ENCODE assay signal across 34 cellular contexts in the genomic region with DNA sequence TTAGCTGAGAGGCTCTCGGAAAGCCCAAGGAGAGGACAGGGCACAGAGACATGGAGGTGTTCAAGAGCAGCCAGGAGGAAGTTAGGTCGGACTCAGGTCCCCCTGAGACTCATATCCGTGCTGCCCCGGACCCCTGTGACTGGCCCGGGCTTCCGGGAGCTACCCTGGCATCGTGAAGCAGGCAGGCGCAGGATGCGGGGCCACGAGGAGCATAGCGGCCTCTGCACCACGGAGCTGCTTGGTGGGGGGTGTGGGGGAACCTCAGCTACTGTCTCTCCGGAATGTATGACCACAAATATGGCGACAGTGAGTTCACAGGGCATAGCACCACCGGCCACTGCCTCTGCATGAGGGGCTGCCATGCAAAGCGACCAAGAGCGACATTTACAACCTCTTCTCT.
"Had no signal": no experiment of that assay in that cellular context is flagged by ENCODE, and none has a peak within 500 bp of the region (broad histone marks: within the 10 kb centered on the region; RNA-seq: fewer than 3 reads in every experiment).

No MANE protein-coding gene starts in this region.

- H3K36me3 ChIP-seq: adrenal gland, brain microvascular endothelial cell, breast epithelium had no signal

- ATAC-seq: activated CD8-positive, alpha-beta T cell treated with anti-CD3 and anti-CD28 coated beads for 36 hours; activated naive CD4-positive, alpha-beta T cell treated with anti-CD3 and anti-CD28 coated beads, Interleukin-2, amount 50 U/mL, for 72 hours; activated T-cell treated with anti-CD3 and anti-CD28 coated beads, Interleukin-2, amount 50 U/mL, for 4 hours; activated T-cell treated with anti-CD3 and anti-CD28 coated beads, Interleukin-2, amount 50 U/mL, for 72 hours; activated T-helper 17 cell treated with anti-CD3 and anti-CD28 coated beads, Interleukin-2, amount 50 U/mL, for 72 hours; body of pancreas; T-cell had no signal

- H3K4me1 ChIP-seq: adrenal gland, breast epithelium had no signal

- H3K4me3 ChIP-seq: adrenal gland, body of pancreas, breast epithelium had no signal

- H3K9me3 ChIP-seq: adrenal gland, body of pancreas, breast epithelium had no signal

- H3K4me1 Mint-ChIP-seq: activated T-helper 17 cell treated with anti-CD3 and anti-CD28 coated beads, Interleukin-2, amount 50 U/mL, for 72 hours had no signal

- H3K27ac Mint-ChIP-seq: activated B cell treated with CpG ODN at 0.5 μM for 24 hours; activated CD4-positive, alpha-beta memory T cell treated with anti-CD3 and anti-CD28 coated beads for 36 hours; activated CD4-positive, alpha-beta T cell treated with anti-CD3 and anti-CD28 coated beads, Interleukin-2, amount 10 ng/mL, durations not matched to agents 24 days and 14 days; activated CD8-positive, alpha-beta T cell treated with anti-CD3 and anti-CD28 coated beads for 36 hours; activated naive CD4-positive, alpha-beta T cell treated with anti-CD3 and anti-CD28 coated beads for 36 hours; activated naive CD4-positive, alpha-beta T cell treated with anti-CD3 and anti-CD28 coated beads, Interleukin-2, amount 50 U/mL, for 72 hours; activated naive CD8-positive, alpha-beta T cell treated with anti-CD3 and anti-CD28 coated beads for 36 hours; activated T-cell treated with anti-CD3 and anti-CD28 coated beads, Interleukin-2, amount 50 U/mL, for 72 hours; activated T-helper 1 cell treated with anti-CD3 and anti-CD28 coated beads, Interleukin-12 subunit alpha, Interleukin-12 subunit beta, Interleukin-2, Interleukin-4 antibody, amounts not matched to agents 30 ng/mL and 10 ng/mL and 1 ng/mL, durations not matched to agents 14 hours and 24 hours and 36 hours; activated T-helper 17 cell treated with anti-CD3 and anti-CD28 coated beads, Interleukin-2, amount 50 U/mL, for 72 hours; T-cell; T-helper 2 cell treated with Interferon-gamma antibody and Interleukin-4, amounts not matched to agents 5 μg/mL and 100 μg/mL, for 36 hours had no signal

- H3K27ac ChIP-seq: adrenal gland, brain microvascular endothelial cell, breast epithelium, VCaP had no signal

- H3K27me3 ChIP-seq: adrenal gland, body of pancreas, brain microvascular endothelial cell, breast epithelium had no signal

- H3K9me3 Mint-ChIP-seq: activated B cell treated with CpG ODN at 0.5 μM for 24 hours; activated CD4-positive, alpha-beta memory T cell treated with anti-CD3 and anti-CD28 coated beads for 36 hours; activated CD4-positive, alpha-beta T cell treated with anti-CD3 and anti-CD28 coated beads, Interleukin-2, amount 10 ng/mL, durations not matched to agents 24 days and 14 days; activated CD8-positive, alpha-beta T cell treated with anti-CD3 and anti-CD28 coated beads for 36 hours; activated naive CD4-positive, alpha-beta T cell treated with anti-CD3 and anti-CD28 coated beads for 36 hours; activated naive CD4-positive, alpha-beta T cell treated with anti-CD3 and anti-CD28 coated beads, Interleukin-2, amount 50 U/mL, for 72 hours; activated naive CD8-positive, alpha-beta T cell treated with anti-CD3 and anti-CD28 coated beads for 36 hours; activated T-cell treated with anti-CD3 and anti-CD28 coated beads, Interleukin-2, amount 50 U/mL, for 4 hours; activated T-helper 1 cell treated with anti-CD3 and anti-CD28 coated beads, Interleukin-12 subunit alpha, Interleukin-12 subunit beta, Interleukin-2, Interleukin-4 antibody, amounts not matched to agents 30 ng/mL and 10 ng/mL and 1 ng/mL, durations not matched to agents 14 hours and 24 hours and 36 hours; activated T-helper 17 cell treated with anti-CD3 and anti-CD28 coated beads, Interleukin-2, amount 50 U/mL, for 72 hours; T-cell; T-helper 2 cell treated with Interferon-gamma antibody and Interleukin-4, amounts not matched to agents 5 μg/mL and 100 μg/mL, for 36 hours had no signal

- DNase-seq: activated B cell treated with CpG ODN at 0.5 μM for 24 hours; activated CD4-positive, alpha-beta memory T cell treated with anti-CD3 and anti-CD28 coated beads for 36 hours; activated CD4-positive, alpha-beta T cell treated with anti-CD3 and anti-CD28 coated beads for 4 hours; activated CD4-positive, alpha-beta T cell treated with anti-CD3 and anti-CD28 coated beads, Interleukin-2, amount 10 ng/mL, durations not matched to agents 24 days and 14 days; activated CD4-positive, alpha-beta T cell treated with anti-CD3 and anti-CD28 coated beads, Interleukin-2, amount 50 U/mL, for 1 hour; activated CD4-positive, alpha-beta T cell treated with anti-CD3 and anti-CD28 coated beads, Interleukin-2, amount 50 U/mL, for 4 hours; activated CD4-positive, CD25-positive, alpha-beta regulatory T cell treated with anti-CD3 and anti-CD28 coated beads, Interleukin-2, amount 50 U/mL, for 72 hours; activated CD8-positive, alpha-beta memory T cell treated with anti-CD3 and anti-CD28 coated beads, Interleukin-2, amount 50 U/mL, for 4 hours; activated CD8-positive, alpha-beta T cell treated with anti-CD3 and anti-CD28 coated beads for 36 hours; activated effector memory CD4-positive, alpha-beta T cell treated with anti-CD3 and anti-CD28 coated beads, Interleukin-2, amount 50 U/mL, for 16 hours; activated gamma-delta T cell treated with Interleukin-2 at 50 U/mL for 16 hours; activated naive CD4-positive, alpha-beta T cell; activated naive CD4-positive, alpha-beta T cell treated with anti-CD3 and anti-CD28 coated beads for 36 hours; activated naive CD4-positive, alpha-beta T cell treated with anti-CD3 and anti-CD28 coated beads, Interleukin-2, amount 50 U/mL, for 16 hours; activated naive CD8-positive, alpha-beta T cell treated with anti-CD3 and anti-CD28 coated beads for 36 hours; activated T-cell treated with anti-CD3 and anti-CD28 coated beads for 4 hours; activated T-cell treated with anti-CD3 and anti-CD28 coated beads, Interleukin-2, amount 50 U/mL, for 1 hour; activated T-cell treated with anti-CD3 and anti-CD28 coated beads, Interleukin-2, amount 50 U/mL, for 4 hours; activated T-cell treated with anti-CD3 and anti-CD28 coated beads, Interleukin-2, amount 50 U/mL, for 72 hours; adrenal gland; amniotic stem cell; aorta; body of pancreas; brain microvascular endothelial cell; central memory CD4-positive, alpha-beta T cell; T-cell; T-helper 2 cell; T-helper 9 cell had no signal

- H3K27me3 Mint-ChIP-seq: activated CD8-positive, alpha-beta T cell treated with anti-CD3 and anti-CD28 coated beads for 36 hours had no signal

- H3K36me3 Mint-ChIP-seq: activated CD4-positive, alpha-beta memory T cell treated with anti-CD3 and anti-CD28 coated beads for 36 hours; activated naive CD4-positive, alpha-beta T cell treated with anti-CD3 and anti-CD28 coated beads, Interleukin-2, amount 50 U/mL, for 72 hours; activated naive CD8-positive, alpha-beta T cell treated with anti-CD3 and anti-CD28 coated beads for 36 hours; T-cell had no signal

- H3K4me3 Mint-ChIP-seq: activated B cell treated with CpG ODN at 0.5 μM for 24 hours; activated CD4-positive, alpha-beta memory T cell treated with anti-CD3 and anti-CD28 coated beads for 36 hours; activated CD4-positive, alpha-beta T cell treated with anti-CD3 and anti-CD28 coated beads, Interleukin-2, amount 10 ng/mL, durations not matched to agents 24 days and 14 days; activated CD8-positive, alpha-beta T cell treated with anti-CD3 and anti-CD28 coated beads for 36 hours; activated naive CD4-positive, alpha-beta T cell treated with anti-CD3 and anti-CD28 coated beads for 36 hours; activated naive CD8-positive, alpha-beta T cell treated with anti-CD3 and anti-CD28 coated beads for 36 hours; activated T-cell treated with anti-CD3 and anti-CD28 coated beads, Interleukin-2, amount 50 U/mL, for 4 hours; activated T-cell treated with anti-CD3 and anti-CD28 coated beads, Interleukin-2, amount 50 U/mL, for 72 hours; activated T-helper 1 cell treated with anti-CD3 and anti-CD28 coated beads, Interleukin-12 subunit alpha, Interleukin-12 subunit beta, Interleukin-2, Interleukin-4 antibody, amounts not matched to agents 30 ng/mL and 10 ng/mL and 1 ng/mL, durations not matched to agents 14 hours and 24 hours and 36 hours; activated T-helper 17 cell treated with anti-CD3 and anti-CD28 coated beads, Interleukin-2, amount 50 U/mL, for 72 hours; T-cell; T-helper 2 cell treated with Interferon-gamma antibody and Interleukin-4, amounts not matched to agents 5 μg/mL and 100 μg/mL, for 36 hours had no signal
